6 cellular contexts compared by ENCODE assay signal in genomic region chr17:75130059-75130631, GRCh38. TPM values are rescaled to one million over a fixed set of nuclear protein-coding genes. Genes with fewer than 3 reads are reported as not detected.
A peak's percentile ranks its signal among the peaks of the same experiment; 100 is the strongest.
DNase-seq lines count a peak whose midpoint lies in the region; ATAC-seq, FAIRE-seq and TF ChIP-seq lines count a peak whose summit lies in the region.

No MANE protein-coding gene starts in this region.

- no peaks in the 10 kb centered on the region for H3K9me3 ChIP-seq in ES-I3 (ENCODE audit: control insufficient read depth, insufficient read depth, low read length)
- no peaks in the 10 kb centered on the region for H3K9me3 ChIP-seq in muscle layer of colon (ENCODE audit: low read length)

- peak overlapping the region; percentile 87 for H3K27ac Mint-ChIP-seq in activated CD8-positive, alpha-beta T cell treated with anti-CD3 and anti-CD28 coated beads, Interleukin-2, amount 10 ng/mL, durations not matched to agents 7 days and 5 days

- no peaks in the 10 kb centered on the region; the same call in 1 of the 2 replicates for H3K4me1 ChIP-seq in ES-I3 (ENCODE audit: insufficient read depth, low read length)
- peaks cover 8% of the 10 kb centered on the region for H3K4me1 ChIP-seq in muscle layer of colon (ENCODE audit: insufficient read depth, low read length)

- ATAC-seq in activated CD8-positive, alpha-beta T cell treated with anti-CD3 and anti-CD28 coated beads, Interleukin-2, amount 10 ng/mL, durations not matched to agents 7 days and 5 days, result no peak
- ATAC-seq in HG03354 (IDR thresholded peaks at IDR 0.05; ENCODE audit: poor library complexity, severe bottlenecking, unreplicated experiment), result no peak

- no peak for TF ChIP-seq POLR2A in GM12891 (IDR thresholded peaks at IDR 0.05; ENCODE audit: low read depth, low read length)

- no peaks in the 10 kb centered on the region for H3K27me3 Mint-ChIP-seq in activated CD8-positive, alpha-beta T cell treated with anti-CD3 and anti-CD28 coated beads, Interleukin-2, amount 10 ng/mL, durations not matched to agents 7 days and 5 days (ENCODE audit: low read depth)

- H3K4me1 Mint-ChIP-seq in activated CD8-positive, alpha-beta T cell treated with anti-CD3 and anti-CD28 coated beads, Interleukin-2, amount 10 ng/mL, durations not matched to agents 7 days and 5 days (ENCODE audit: low read depth), result peaks cover 40% of the 10 kb centered on the region

- DNase-seq in activated CD8-positive, alpha-beta T cell treated with anti-CD3 and anti-CD28 coated beads, Interleukin-2, amount 10 ng/mL, durations not matched to agents 7 days and 5 days, result no peak
- DNase-seq in medulla oblongata (ENCODE audit: extremely low spot score) (no peak), GM12891 (ENCODE audit: insufficient read length, low spot score) (no peak)

- POLR2A ChIA-PET in activated CD8-positive, alpha-beta T cell treated with anti-CD3 and anti-CD28 coated beads, Interleukin-2, amount 10 ng/mL, durations not matched to agents 7 days and 5 days (lab: Charles Lee), result interaction anchor here (0.7 to 4.0 kb wide), 9 partner anchors 9 to 140 kb away, joined by 3 to 28 read pairs (median 4); partner anchors contain the start of genes ARMC7, MIF4GD and MRPL58

- H3K9ac ChIP-seq in ES-I3 (ENCODE audit: low read depth, low read length) (peak overlapping the region; percentile 95; the same call in 1 of the 2 replicates), muscle layer of colon (ENCODE audit: low read length) (peak overlapping the region; percentile 27)

- CTCF ChIA-PET in activated CD8-positive, alpha-beta T cell treated with anti-CD3 and anti-CD28 coated beads, Interleukin-2, amount 10 ng/mL, durations not matched to agents 7 days and 5 days (lab: Charles Lee), result interaction anchor here (1.0 to 6.5 kb wide), 14 partner anchors 11 to 169 kb away, joined by 3 to 115 read pairs (median 4); partner anchors contain the start of genes ARMC7, JPT1 and MRPL58

- peak overlapping the region; percentile 96 for H3K27ac ChIP-seq in muscle layer of colon (ENCODE audit: low read depth, low read length)

- H3K36me3 Mint-ChIP-seq in activated CD8-positive, alpha-beta T cell treated with anti-CD3 and anti-CD28 coated beads, Interleukin-2, amount 10 ng/mL, durations not matched to agents 7 days and 5 days (ENCODE audit: low read depth), result peaks cover 27% of the 10 kb centered on the region

- peak overlapping the region; percentile 87 for H3K4me3 Mint-ChIP-seq in activated CD8-positive, alpha-beta T cell treated with anti-CD3 and anti-CD28 coated beads, Interleukin-2, amount 10 ng/mL, durations not matched to agents 7 days and 5 days

- H3K36me3 ChIP-seq in ES-I3 (ENCODE audit: insufficient read depth, low read length) (peaks cover 5% of the 10 kb centered on the region), muscle layer of colon (ENCODE audit: insufficient read depth, low read length) (no peaks in the 10 kb centered on the region)

- no peak for FAIRE-seq in GM12891 (lab: Jason Lieb, UNC)

- no peaks in the 10 kb centered on the region for H3K9me3 Mint-ChIP-seq in activated CD8-positive, alpha-beta T cell treated with anti-CD3 and anti-CD28 coated beads, Interleukin-2, amount 10 ng/mL, durations not matched to agents 7 days and 5 days (ENCODE audit: insufficient read depth)

- no peaks in the 10 kb centered on the region for H3K27me3 ChIP-seq in muscle layer of colon (ENCODE audit: control insufficient read depth in 1 of 2, insufficient read depth in 2 of 2, low read length in 2 of 2)

- peak overlapping the region in 1 of 2 donors; percentile 73 for H3K4me3 ChIP-seq in muscle layer of colon (ENCODE audit: low read depth in 1 of 2, low read length in 2 of 2)

TF ChIP-seq in GM12891, 5 proteins besides CTCF, POLR2A, EP300 and RAD21:
- no peak for TF ChIP-seq SPI1 (IDR thresholded peaks at IDR 0.05; ENCODE audit: low read depth, low read length)
- TF ChIP-seq POU2F2 (IDR thresholded peaks at IDR 0.05; ENCODE audit: low read depth, low read length), result no peak
- TF ChIP-seq PAX5 (IDR thresholded peaks at IDR 0.05; ENCODE audit: insufficient read depth, low read length, severe bottlenecking), result no peak
- no peak for TF ChIP-seq TAF1 (IDR thresholded peaks at IDR 0.05; ENCODE audit: low read depth, low read length)

RNA-seq across cellular contexts. Expression of gene NT5C, which starts 1.4 kb away (rescaled TPM):
- total RNA-seq in activated CD8-positive, alpha-beta T cell treated with anti-CD3 and anti-CD28 coated beads, Interleukin-2, amount 10 ng/mL, durations not matched to agents 7 days and 5 days, result 10 to 100 TPM; 68.5 to 68.8 TPM
- polyA plus RNA-seq in GM12891 (2012; ENCODE audit: low read depth, missing spikeins), result 60.7 TPM

RNA-seq across cellular contexts. Expression of gene ARMC7, which starts 20.4 kb away (rescaled TPM):
- 10 to 100 TPM; 16.1 to 17.0 TPM for total RNA-seq in activated CD8-positive, alpha-beta T cell treated with anti-CD3 and anti-CD28 coated beads, Interleukin-2, amount 10 ng/mL, durations not matched to agents 7 days and 5 days
- 7.2 TPM for polyA plus RNA-seq in GM12891 (2012; ENCODE audit: low read depth, missing spikeins)

RNA-seq across cellular contexts. Expression of gene JPT1, which starts 24.2 kb away (rescaled TPM):
- 100 to 1,000 TPM; 301 to 319 TPM for total RNA-seq in activated CD8-positive, alpha-beta T cell treated with anti-CD3 and anti-CD28 coated beads, Interleukin-2, amount 10 ng/mL, durations not matched to agents 7 days and 5 days
- 347 TPM for polyA plus RNA-seq in GM12891 (2012; ENCODE audit: low read depth, missing spikeins)

RNA-seq across cellular contexts. Expression of gene SLC16A5, which starts 42.4 kb away (rescaled TPM):
- total RNA-seq in activated CD8-positive, alpha-beta T cell treated with anti-CD3 and anti-CD28 coated beads, Interleukin-2, amount 10 ng/mL, durations not matched to agents 7 days and 5 days, result 1 to 10 TPM; 4.6 to 5.4 TPM
- 2.4 TPM for polyA plus RNA-seq in GM12891 (2012; ENCODE audit: low read depth, missing spikeins)

RNA-seq across cellular contexts. Expression of gene SUMO2, which starts 52.6 kb away (rescaled TPM):
- 100 to 1,000 TPM; 491 to 520 TPM for total RNA-seq in activated CD8-positive, alpha-beta T cell treated with anti-CD3 and anti-CD28 coated beads, Interleukin-2, amount 10 ng/mL, durations not matched to agents 7 days and 5 days
- 260 TPM for polyA plus RNA-seq in GM12891 (2012; ENCODE audit: low read depth, missing spikeins)
